ENCODE assay signal across 17 cellular contexts in the genomic region with DNA sequence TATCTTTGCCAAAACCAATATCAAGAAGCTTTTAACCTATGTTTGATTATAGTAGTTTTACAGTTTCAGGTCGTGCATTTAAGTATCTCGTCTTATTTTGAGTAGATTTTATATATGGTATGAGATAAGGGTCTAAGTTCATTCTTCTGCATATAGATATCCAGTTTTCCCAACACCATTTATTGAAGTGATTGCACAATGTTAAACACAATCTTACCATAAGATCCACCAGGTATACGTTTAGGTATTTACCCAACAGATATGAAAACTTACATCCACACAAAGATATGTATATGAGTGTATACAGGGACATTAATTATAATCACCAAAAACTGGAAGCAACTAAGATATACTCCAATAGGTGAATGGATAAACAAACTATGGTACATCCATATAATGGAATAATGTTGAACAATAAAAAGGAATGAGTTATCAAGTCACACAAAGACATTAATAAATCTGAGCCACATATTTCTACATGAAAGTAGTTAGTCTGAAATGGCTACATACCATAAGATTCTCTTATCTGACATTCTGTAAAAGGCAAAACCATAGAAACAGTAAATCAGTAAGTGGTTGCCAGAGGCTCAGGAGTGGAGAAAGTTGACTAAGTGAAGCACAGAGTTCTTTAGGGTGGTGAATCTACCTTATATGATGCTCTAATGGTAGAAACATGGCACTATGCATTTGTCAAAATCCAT.
DNase-seq lines count a peak whose midpoint lies in the region; ATAC-seq, FAIRE-seq and TF ChIP-seq lines count a peak whose summit lies in the region.
"Had no signal": no experiment of that assay in that cellular context is flagged by ENCODE, and none has a peak within 500 bp of the region (broad histone marks: within the 10 kb centered on the region; RNA-seq: fewer than 3 reads in every experiment).

No MANE protein-coding gene starts in this region.

- H3K4me1 ChIP-seq in HepG2 (ENCODE audit: insufficient read depth, low read length) (no peaks in the 10 kb centered on the region), right lobe of liver (no peaks in the 10 kb centered on the region), astrocyte (ENCODE audit: insufficient read depth, low read length) (no peaks in the 10 kb centered on the region)
- H3K4me1 ChIP-seq: BLaER1 had no signal

- no peaks in the 10 kb centered on the region for H3K36me3 Mint-ChIP-seq in astrocyte (ENCODE audit: low read depth, unreplicated experiment)
- no peaks in the 10 kb centered on the region for H3K36me3 Mint-ChIP-seq in activated CD4-positive, alpha-beta memory T cell treated with anti-CD3 and anti-CD28 coated beads, Interleukin-2, amount 10 ng/mL, durations not matched to agents 7 days and 5 days (ENCODE audit: low read depth)
- H3K36me3 Mint-ChIP-seq: CD14-positive monocyte; CD4-positive, alpha-beta memory T cell had no signal

- no TSS peak for BruUV-seq in HepG2 (replicated peaks; lab: Mats Ljungman, UMichigan)

- DNase-seq in HepG2 (ENCODE audit: low spot score): no peak
- DNase-seq in right lobe of liver: no peak
- peak; percentile 52 for DNase-seq in astrocyte (ENCODE audit: low read depth)
- DNase-seq in iris pigment epithelial cell (ENCODE audit: low read depth): peak; percentile 23
- no peak for DNase-seq in putamen (ENCODE audit: low spot score)
- no peak for DNase-seq in activated CD4-positive, alpha-beta memory T cell treated with anti-CD3 and anti-CD28 coated beads, Interleukin-2, amount 10 ng/mL, durations not matched to agents 7 days and 5 days
- DNase-seq in NCI-H446 treated with DMSO at 0.1 percent for 48 hours (lab: John Stamatoyannopoulos, UW): no peak
- DNase-seq: 8988T; CD4-positive, alpha-beta memory T cell; DMS153; DMS79; GF-D8; H9 had no signal

- no peak overlapping the region for H2AFZ ChIP-seq in HepG2 (ENCODE audit: low read length)
- no peak overlapping the region for H2AFZ ChIP-seq in astrocyte (ENCODE audit: low read depth, low read length)

- CTCF ChIA-PET in HepG2 (lab: Yijun Ruan, JAX; ENCODE audit: low intra/inter-chr PET ratio, low total read pairs): no interaction called here
- CTCF ChIA-PET in activated CD4-positive, alpha-beta memory T cell treated with anti-CD3 and anti-CD28 coated beads, Interleukin-2, amount 10 ng/mL, durations not matched to agents 7 days and 5 days (lab: Charles Lee): no interaction called here

- no peak for TF ChIP-seq CTCF in HepG2 (CRISPR knock-in tag; IDR thresholded peaks at IDR 0.05)
- TF ChIP-seq CTCF in right lobe of liver (IDR thresholded peaks at IDR 0.05): no peak
- TF ChIP-seq CTCF in astrocyte (IDR thresholded peaks at IDR 0.05; ENCODE audit: insufficient read depth, low read depth, low read length): no peak

- POLR2A ChIA-PET in HepG2 (lab: Yijun Ruan, JAX): no interaction called here
- POLR2A ChIA-PET in activated CD4-positive, alpha-beta memory T cell treated with anti-CD3 and anti-CD28 coated beads, Interleukin-2, amount 10 ng/mL, durations not matched to agents 7 days and 5 days (lab: Charles Lee): no interaction called here

- H3K27me3 ChIP-seq in HepG2 (ENCODE audit: control insufficient read depth in 1 of 2, insufficient read depth in 2 of 2, low read length in 2 of 2) (no peaks in the 10 kb centered on the region), right lobe of liver (no peaks in the 10 kb centered on the region), astrocyte (ENCODE audit: insufficient read depth, low read length) (no peaks in the 10 kb centered on the region)
- H3K27me3 ChIP-seq: BLaER1 had no signal

- H4K20me1 ChIP-seq in HepG2 (ENCODE audit: insufficient read depth, low read length) (no peaks in the 10 kb centered on the region), astrocyte (ENCODE audit: insufficient read depth, low read length) (no peaks in the 10 kb centered on the region)
- H4K20me1 ChIP-seq: BLaER1 had no signal

- ATAC-seq in HepG2 (no peak), right lobe of liver (no peak), GM21717 (IDR thresholded peaks at IDR 0.05; ENCODE audit: unreplicated experiment) (no peak)

- no peak overlapping the region for H3K27ac Mint-ChIP-seq in astrocyte (ENCODE audit: unreplicated experiment)
- no peak overlapping the region for H3K27ac Mint-ChIP-seq in activated CD4-positive, alpha-beta memory T cell treated with anti-CD3 and anti-CD28 coated beads, Interleukin-2, amount 10 ng/mL, durations not matched to agents 7 days and 5 days
- H3K27ac Mint-ChIP-seq: CD14-positive monocyte; CD4-positive, alpha-beta memory T cell; H9 had no signal

- no peak overlapping the region for H3K9ac ChIP-seq in HepG2 (ENCODE audit: insufficient read depth, low read depth, low read length)
- H3K9ac ChIP-seq in astrocyte (ENCODE audit: low read length): no peak overlapping the region
- H3K9ac ChIP-seq: BLaER1 had no signal

- H3K27ac ChIP-seq in HepG2 (ENCODE audit: extremely low read length, insufficient read depth, low read length) (no peak overlapping the region), right lobe of liver (no peak overlapping the region), astrocyte (ENCODE audit: low read depth, low read length) (no peak overlapping the region)
- H3K27ac ChIP-seq: BLaER1 had no signal

- intact Hi-C loops in HepG2 (cut with micrococcal nuclease; ENCODE audit: unreplicated experiment): no loop called here
- intact Hi-C loops in right lobe of liver (cut with DNase I): no loop called here

- no peaks in the 10 kb centered on the region for H3K9me3 ChIP-seq in HepG2 (ENCODE audit: low read length)
- no peaks in the 10 kb centered on the region for H3K9me3 ChIP-seq in right lobe of liver
- no peaks in the 10 kb centered on the region for H3K9me3 ChIP-seq in astrocyte (ENCODE audit: insufficient read depth, low read depth, low read length)
- H3K9me3 ChIP-seq: BLaER1 had no signal

- H3K4me2 ChIP-seq in HepG2 (ENCODE audit: low read depth, low read length): no peak overlapping the region
- no peak overlapping the region for H3K4me2 ChIP-seq in astrocyte (ENCODE audit: low read length)
- H3K4me2 ChIP-seq: BLaER1 had no signal

- WGBS in HepG2 (ENCODE audit: low lambda C conversion rate): under 1% methylated on average over 3 of the region's 3 CpGs
- WGBS in right lobe of liver (ENCODE audit: insufficient coverage, low coverage, low lambda C conversion rate, missing lambda C conversion rate): 48% methylated on average over 3 of the region's 3 CpGs

- no peaks in the 10 kb centered on the region for H3K36me3 ChIP-seq in HepG2 (replicated peaks in 1 of 2; ENCODE audit: control insufficient read depth in 1 of 2, insufficient read depth in 2 of 2, low read length in 2 of 2)
- no peaks in the 10 kb centered on the region for H3K36me3 ChIP-seq in right lobe of liver
- H3K36me3 ChIP-seq in astrocyte (ENCODE audit: insufficient read depth, low read length): no peaks in the 10 kb centered on the region
- H3K36me3 ChIP-seq: BLaER1 had no signal

- TF ChIP-seq POLR2A in HepG2 (IDR thresholded peaks at IDR 0.05; ENCODE audit: insufficient read depth in 1 of 2, low read depth in 2 of 2, low read length in 2 of 2): no peak
- no peak for TF ChIP-seq POLR2A in right lobe of liver (IDR thresholded peaks at IDR 0.05)

- FAIRE-seq in HepG2 (lab: Jason Lieb, UNC): no peak
- peak; percentile 77 for FAIRE-seq in astrocyte (lab: Jason Lieb, UNC)
- FAIRE-seq: H1 had no signal

- peaks cover under 1% of the 10 kb centered on the region for H3K27me3 Mint-ChIP-seq in astrocyte (ENCODE audit: low read depth, unreplicated experiment)
- no peaks in the 10 kb centered on the region for H3K27me3 Mint-ChIP-seq in activated CD4-positive, alpha-beta memory T cell treated with anti-CD3 and anti-CD28 coated beads, Interleukin-2, amount 10 ng/mL, durations not matched to agents 7 days and 5 days

- H3K4me3 ChIP-seq in HepG2 (replicated peaks in 1 of 3; ENCODE audit: insufficient read depth in 1 of 3, low read depth in 2 of 3, low read length in 3 of 3) (no peak overlapping the region), right lobe of liver (no peak overlapping the region), astrocyte (ENCODE audit: insufficient read depth, low read depth, low read length) (no peak overlapping the region)
- H3K4me3 ChIP-seq: BLaER1 had no signal

- peaks cover 11% of the 10 kb centered on the region for H3K4me1 Mint-ChIP-seq in astrocyte (ENCODE audit: low read depth, unreplicated experiment)
- H3K4me1 Mint-ChIP-seq in activated CD4-positive, alpha-beta memory T cell treated with anti-CD3 and anti-CD28 coated beads, Interleukin-2, amount 10 ng/mL, durations not matched to agents 7 days and 5 days: no peaks in the 10 kb centered on the region
- H3K4me1 Mint-ChIP-seq: CD14-positive monocyte; CD4-positive, alpha-beta memory T cell; H9 had no signal

- in situ Hi-C loops in HepG2 (cut with HindIII; ENCODE audit: extremely low pct_ligation_motif_present, low pct_unique_long_range_greater_than_20kb): no loop called here

- H3K79me2 ChIP-seq in HepG2 (ENCODE audit: insufficient read depth, low read length): no peaks in the 10 kb centered on the region
- H3K79me2 ChIP-seq in astrocyte (ENCODE audit: insufficient read depth, low read length): no peaks in the 10 kb centered on the region

- TF ChIP-seq RAD21 in HepG2 (CRISPR knock-in tag; IDR thresholded peaks at IDR 0.05): no peak

- peaks cover 6% of the 10 kb centered on the region for H3K9me3 Mint-ChIP-seq in astrocyte (ENCODE audit: unreplicated experiment)
- H3K9me3 Mint-ChIP-seq in activated CD4-positive, alpha-beta memory T cell treated with anti-CD3 and anti-CD28 coated beads, Interleukin-2, amount 10 ng/mL, durations not matched to agents 7 days and 5 days: peaks cover 2% of the 10 kb centered on the region
- H3K9me3 Mint-ChIP-seq: H9 had no signal

- no peak for TF ChIP-seq EP300 in HepG2 (IDR thresholded peaks at IDR 0.05; ENCODE audit: low read depth in 2 of 2, low read length in 2 of 2)
- no peak for TF ChIP-seq EP300 in HepG2 (CRISPR knock-in tag; IDR thresholded peaks at IDR 0.05; ENCODE audit: borderline replicate concordance)

- H3K4me3 Mint-ChIP-seq in astrocyte (ENCODE audit: unreplicated experiment): no peak overlapping the region
- H3K4me3 Mint-ChIP-seq in activated CD4-positive, alpha-beta memory T cell treated with anti-CD3 and anti-CD28 coated beads, Interleukin-2, amount 10 ng/mL, durations not matched to agents 7 days and 5 days: no peak overlapping the region
- H3K4me3 Mint-ChIP-seq: CD14-positive monocyte; CD4-positive, alpha-beta memory T cell; H9 had no signal

TF ChIP-seq in HepG2, 621 proteins besides CTCF, POLR2A, EP300 and RAD21:
- peak; percentile 39; the same call in 1 of the 2 replicates for TF ChIP-seq CEBPB (IDR thresholded peaks at IDR 0.05; ENCODE audit: borderline replicate concordance, low read depth, low read length)
- TF ChIP-seq ZNF263 (CRISPR knock-in tag; IDR thresholded peaks at IDR 0.05): no peak

Comparison
In these comparisons a context has a peak if more than half of its experiments do, and no peak if none do; other contexts are left out.
1. DNase-seq: peak in astrocyte (single experiment) and iris pigment epithelial cell (single experiment); none in HepG2 (single experiment), right lobe of liver (0 of 3), putamen (single experiment), activated CD4-positive, alpha-beta memory T cell treated with anti-CD3 and anti-CD28 coated beads, Interleukin-2, amount 10 ng/mL, durations not matched to agents 7 days and 5 days (single experiment) and NCI-H446 treated with DMSO at 0.1 percent for 48 hours (single experiment).